10 cellular contexts compared by ENCODE assay signal in genomic region chr3:21795863-21796392, GRCh38. TPM values are rescaled to one million over a fixed set of nuclear protein-coding genes. Genes with fewer than 3 reads are reported as not detected.
"Had no signal": no experiment of that assay in that cellular context is flagged by ENCODE, and none has a peak within 500 bp of the region (broad histone marks: within the 10 kb centered on the region; RNA-seq: fewer than 3 reads in every experiment).

No MANE protein-coding gene starts in this region.

- ATAC-seq: activated T-cell treated with anti-CD3 and anti-CD28 coated beads, Interleukin-2, amount 50 U/mL, for 4 hours had no signal

- DNase-seq: activated CD4-positive, alpha-beta memory T cell treated with anti-CD3 and anti-CD28 coated beads for 36 hours; activated gamma-delta T cell; activated T-cell treated with anti-CD3 and anti-CD28 coated beads, Interleukin-2, amount 50 U/mL, for 4 hours; immature natural killer cell; mammary epithelial cell; occipital lobe; stimulated activated CD4-positive, alpha-beta T cell treated with anti-CD3 and anti-CD28 coated beads, Interleukin-2, amount 100 ng/mL, for 48 hours; stimulated activated naive CD4-positive, alpha-beta T cell treated with Interleukin-2 at 50 U/mL for 16 hours; SW 1271 had no signal

RNA-seq across cellular contexts. Expression of gene ZNF385D, which starts 44.9 kb away (rescaled TPM):
- total RNA-seq: activated CD4-positive, alpha-beta memory T cell treated with anti-CD3 and anti-CD28 coated beads for 36 hours; activated T-cell treated with anti-CD3 and anti-CD28 coated beads, Interleukin-2, amount 50 U/mL, for 4 hours; endothelial cell of umbilical vein had no signal
